ENCODE assay signal across 31 cellular contexts in the genomic region with DNA sequence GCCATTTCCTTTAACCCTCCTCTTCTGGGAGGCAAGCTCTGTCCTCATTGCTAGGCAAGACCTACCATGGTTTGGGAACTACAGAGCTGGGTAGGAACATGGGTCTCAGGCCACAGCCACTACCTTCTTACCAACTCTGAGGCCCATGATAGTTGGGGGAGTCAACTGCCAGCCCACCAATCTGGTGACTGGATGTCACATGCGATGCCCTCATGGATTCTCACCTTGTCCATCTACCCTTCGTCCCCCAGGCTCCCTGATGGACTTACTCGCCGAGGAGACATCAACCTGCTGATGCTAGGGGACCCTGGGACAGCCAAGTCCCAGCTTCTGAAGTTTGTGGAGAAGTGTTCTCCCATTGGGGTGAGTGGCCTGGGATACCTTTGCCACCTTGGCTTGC.
"Had no signal": no experiment of that assay in that cellular context is flagged by ENCODE, and none has a peak within 500 bp of the region (broad histone marks: within the 10 kb centered on the region; RNA-seq: fewer than 3 reads in every experiment).

No MANE protein-coding gene starts in this region.

- H3K9ac ChIP-seq: KMS-11 had no signal

- H3K4me3 ChIP-seq: PC-9 had no signal

- H2AFZ ChIP-seq: PC-9 had no signal

- H3K27ac Mint-ChIP-seq: activated CD8-positive, alpha-beta T cell treated with anti-CD3 and anti-CD28 coated beads, Interleukin-2, amount 10 ng/mL, durations not matched to agents 7 days and 5 days; activated naive CD4-positive, alpha-beta T cell treated with anti-CD3 and anti-CD28 coated beads, Interleukin-2, amount 10 ng/mL, durations not matched to agents 7 days and 5 days; activated naive CD8-positive, alpha-beta T cell; activated naive CD8-positive, alpha-beta T cell treated with anti-CD3 and anti-CD28 coated beads, Interleukin-2, amount 50 U/mL, for 24 hours; brain; T-cell; T-helper 17 cell had no signal

- H3K4me2 ChIP-seq: KMS-11, PC-9 had no signal

- H3K4me3 Mint-ChIP-seq: activated CD8-positive, alpha-beta T cell treated with anti-CD3 and anti-CD28 coated beads, Interleukin-2, amount 10 ng/mL, durations not matched to agents 7 days and 5 days; activated naive CD4-positive, alpha-beta T cell treated with anti-CD3 and anti-CD28 coated beads, Interleukin-2, amount 10 ng/mL, durations not matched to agents 7 days and 5 days; activated naive CD8-positive, alpha-beta T cell; activated naive CD8-positive, alpha-beta T cell treated with anti-CD3 and anti-CD28 coated beads, Interleukin-2, amount 50 U/mL, for 24 hours; brain; T-cell; T-helper 17 cell had no signal

- DNase-seq: activated CD4-positive, alpha-beta T cell treated with anti-CD3 and anti-CD28 coated beads for 1 hour; activated CD4-positive, alpha-beta T cell treated with anti-CD3 and anti-CD28 coated beads for 48 hours; activated CD4-positive, alpha-beta T cell treated with anti-CD3 and anti-CD28 coated beads, Interleukin-2, amount 50 U/mL, for 48 hours; activated CD4-positive, CD25-positive, alpha-beta regulatory T cell; activated CD8-positive, alpha-beta memory T cell treated with anti-CD3 and anti-CD28 coated beads, Interleukin-2, amount 50 U/mL, for 48 hours; activated CD8-positive, alpha-beta T cell treated with anti-CD3 and anti-CD28 coated beads, Interleukin-2, amount 10 ng/mL, durations not matched to agents 7 days and 5 days; activated effector memory CD4-positive, alpha-beta T cell treated with Interleukin-2 at 50 U/mL for 16 hours; activated naive CD4-positive, alpha-beta T cell treated with anti-CD3 and anti-CD28 coated beads, Interleukin-2, amount 10 ng/mL, durations not matched to agents 7 days and 5 days; activated naive CD8-positive, alpha-beta T cell treated with anti-CD3 and anti-CD28 coated beads, Interleukin-2, amount 50 U/mL, for 24 hours; anterior cingulate cortex; central memory CD4-positive, alpha-beta T cell; MM.1S; MV-4-11; NCI-H1092; NCI-H1436 treated with DMSO at 0.1 percent for 48 hours; NCI-H1694 treated with DMSO at 0.1 percent for 48 hours; NCI-H2029; NCI-H345; NCI-H524 treated with DMSO at 0.1 percent for 48 hours; PC-9; SIG-M5; T-cell; T-helper 17 cell; WERI-Rb-1 had no signal

- ATAC-seq: activated CD8-positive, alpha-beta T cell treated with anti-CD3 and anti-CD28 coated beads, Interleukin-2, amount 10 ng/mL, durations not matched to agents 7 days and 5 days; activated naive CD8-positive, alpha-beta T cell treated with anti-CD3 and anti-CD28 coated beads, Interleukin-2, amount 50 U/mL, for 24 hours; Right ventricle myocardium inferior; SK-N-SH treated with all-trans-retinoic acid at 6 μM for 48 hours; T-cell; T-helper 17 cell had no signal

- H3K27me3 Mint-ChIP-seq: activated naive CD4-positive, alpha-beta T cell treated with anti-CD3 and anti-CD28 coated beads, Interleukin-2, amount 10 ng/mL, durations not matched to agents 7 days and 5 days; activated naive CD8-positive, alpha-beta T cell; activated naive CD8-positive, alpha-beta T cell treated with anti-CD3 and anti-CD28 coated beads, Interleukin-2, amount 50 U/mL, for 24 hours; brain; T-cell; T-helper 17 cell had no signal

- H3K4me1 Mint-ChIP-seq: brain had no signal

- FAIRE-seq: RCC 7860 had no signal

- H3K9me3 Mint-ChIP-seq: activated naive CD4-positive, alpha-beta T cell treated with anti-CD3 and anti-CD28 coated beads, Interleukin-2, amount 10 ng/mL, durations not matched to agents 7 days and 5 days; activated naive CD8-positive, alpha-beta T cell treated with anti-CD3 and anti-CD28 coated beads, Interleukin-2, amount 50 U/mL, for 24 hours; brain; T-cell had no signal

- H3K27ac ChIP-seq: KMS-11, PC-9, RWPE1, WERI-Rb-1 had no signal
